Comparison of ENCODE assay signal across 1 cellular context in the genomic region with DNA sequence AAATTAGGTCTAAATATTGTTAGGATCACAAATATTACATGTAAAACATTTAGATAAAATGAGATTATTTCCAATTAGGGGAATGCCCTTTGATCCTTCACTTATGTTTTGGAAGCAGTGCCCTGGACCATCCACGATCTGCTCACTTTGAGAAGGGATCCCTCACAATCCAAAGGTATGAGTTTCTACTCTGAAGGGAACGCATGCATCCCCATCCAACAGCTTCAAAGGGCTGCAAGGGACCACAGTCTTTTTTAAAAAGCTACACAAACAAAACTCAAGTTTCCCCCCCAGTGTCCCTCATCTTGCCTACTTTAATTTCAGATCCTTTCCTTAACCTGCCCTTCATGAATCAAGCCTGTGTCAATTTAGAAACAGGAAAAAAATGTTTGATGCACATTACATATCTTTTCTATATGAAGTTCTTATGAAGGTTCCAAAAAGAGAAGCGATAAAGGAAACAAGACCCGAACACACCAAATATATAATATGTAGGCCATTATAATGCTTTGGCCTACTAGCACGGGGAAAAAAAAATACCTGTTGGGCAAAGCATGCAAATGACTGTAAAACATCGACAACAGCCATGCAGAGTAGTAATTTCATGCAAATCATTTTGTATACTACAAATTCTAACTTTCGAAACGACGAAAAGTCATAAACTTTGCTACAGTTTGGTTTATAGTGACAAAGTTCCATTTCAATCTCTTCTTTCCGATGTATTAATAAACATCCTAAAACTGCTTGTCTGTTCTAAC.
TF ChIP-seq lines count a peak whose summit lies in the region.

No MANE protein-coding gene starts in this region.

TF ChIP-seq in HCT116, 20 proteins besides CTCF, POLR2A, EP300 and RAD21 (continued from another document):
- TF ChIP-seq, protein P1, sequence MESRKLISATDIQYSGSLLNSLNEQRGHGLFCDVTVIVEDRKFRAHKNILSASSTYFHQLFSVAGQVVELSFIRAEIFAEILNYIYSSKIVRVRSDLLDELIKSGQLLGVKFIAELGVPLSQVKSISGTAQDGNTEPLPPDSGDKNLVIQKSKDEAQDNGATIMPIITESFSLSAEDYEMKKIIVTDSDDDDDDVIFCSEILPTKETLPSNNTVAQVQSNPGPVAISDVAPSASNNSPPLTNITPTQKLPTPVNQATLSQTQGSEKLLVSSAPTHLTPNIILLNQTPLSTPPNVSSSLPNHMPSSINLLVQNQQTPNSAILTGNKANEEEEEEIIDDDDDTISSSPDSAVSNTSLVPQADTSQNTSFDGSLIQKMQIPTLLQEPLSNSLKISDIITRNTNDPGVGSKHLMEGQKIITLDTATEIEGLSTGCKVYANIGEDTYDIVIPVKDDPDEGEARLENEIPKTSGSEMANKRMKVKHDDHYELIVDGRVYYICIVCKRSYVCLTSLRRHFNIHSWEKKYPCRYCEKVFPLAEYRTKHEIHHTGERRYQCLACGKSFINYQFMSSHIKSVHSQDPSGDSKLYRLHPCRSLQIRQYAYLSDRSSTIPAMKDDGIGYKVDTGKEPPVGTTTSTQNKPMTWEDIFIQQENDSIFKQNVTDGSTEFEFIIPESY (IDR thresholded peaks at IDR 0.05; ENCODE audit: extremely low read depth, insufficient replicate concordance, low read length) = no peak
- TF ChIP-seq EZH2phosphoT487 (IDR thresholded peaks at IDR 0.05; ENCODE audit: borderline replicate concordance) (no peak), EZH2 (IDR thresholded peaks at IDR 0.05) (no peak), YY1 (IDR thresholded peaks at IDR 0.05; ENCODE audit: extremely low read depth, insufficient replicate concordance, low read depth, low read length) (no peak)
